19 cellular contexts compared by ENCODE assay signal in the genomic region with DNA sequence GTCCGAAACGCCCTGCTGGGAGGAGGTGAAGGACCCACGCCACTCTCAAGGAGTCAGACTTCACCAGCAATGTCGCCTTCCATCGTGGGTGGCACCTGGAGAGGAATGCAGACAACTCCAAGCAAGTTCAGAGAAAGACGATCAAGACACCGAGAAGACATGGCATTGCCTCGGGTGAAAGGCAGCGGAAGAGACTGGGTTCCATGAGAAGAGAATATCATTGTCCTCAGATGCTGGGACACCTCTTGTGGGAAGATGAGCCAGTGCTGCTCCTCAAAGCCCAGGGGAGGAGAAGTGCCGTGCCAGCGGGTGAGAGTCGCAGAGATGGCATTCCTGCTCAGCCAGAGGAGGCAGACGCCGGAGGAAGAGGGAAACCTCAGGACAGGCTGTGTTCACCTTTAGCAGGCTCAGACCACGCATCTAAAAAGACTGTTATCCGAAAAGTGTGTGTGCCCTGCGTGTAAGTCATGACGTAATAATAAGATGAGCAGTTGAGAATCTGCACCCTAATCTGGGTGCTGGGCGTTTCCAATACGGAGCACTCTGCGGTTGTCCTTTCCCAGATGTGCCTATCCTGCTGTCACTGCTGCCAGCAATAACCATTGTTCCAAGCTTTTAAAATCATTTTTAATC.
"Had no signal": no experiment of that assay in that cellular context is flagged by ENCODE, and none has a peak within 500 bp of the region (broad histone marks: within the 10 kb centered on the region; RNA-seq: fewer than 3 reads in every experiment).

No MANE protein-coding gene starts in this region.

- DNase-seq: effector CD4-positive, alpha-beta T cell; hypothalamus; immature natural killer cell; islet precursor cell; kidney glomerular epithelial cell; left ventricle myocardium superior; naive thymus-derived CD4-positive, alpha-beta T cell; occipital lobe; pancreas; sigmoid colon; stimulated activated CD4-positive, alpha-beta T cell treated with anti-CD3 and anti-CD28 coated beads, Interleukin-4, amount 100 ng/mL, for 4 hours; stimulated activated naive CD8-positive, alpha-beta T cell treated with anti-CD3 and anti-CD28 coated beads, Interleukin-15, Interleukin-2, amounts not matched to agents 100 U/mL and 50 U/mL, for 24 hours; substantia nigra had no signal

- H3K36me3 ChIP-seq: pancreas, sigmoid colon, thoracic aorta, tibial nerve, vagina had no signal

- H3K4me1 ChIP-seq: pancreas, sigmoid colon, tibial nerve, vagina had no signal

- H3K9me3 ChIP-seq: pancreas, sigmoid colon, thoracic aorta, tibial nerve, vagina had no signal

- H3K27ac ChIP-seq: dorsolateral prefrontal cortex, pancreas, sigmoid colon, thoracic aorta, tibial nerve, vagina had no signal

- ATAC-seq: left ventricle myocardium superior; naive thymus-derived CD4-positive, alpha-beta T cell; pancreas; stimulated activated memory B cell treated with anti-CD40 and anti-IgM and Interleukin-4, amounts not matched to agents 10 μg/mL and 1 μg/mL and 100 μg/mL, for 72 hours; stimulated activated naive CD8-positive, alpha-beta T cell treated with anti-CD3 and anti-CD28 coated beads, Interleukin-15, Interleukin-2, amounts not matched to agents 100 U/mL and 50 U/mL, for 24 hours had no signal

- H3K27me3 ChIP-seq: pancreas, tibial nerve, vagina had no signal

- H3K4me3 ChIP-seq: dorsolateral prefrontal cortex, lung, pancreas, sigmoid colon, thoracic aorta, tibial nerve, vagina had no signal
